28 cellular contexts compared by ENCODE assay signal in the genomic region with DNA sequence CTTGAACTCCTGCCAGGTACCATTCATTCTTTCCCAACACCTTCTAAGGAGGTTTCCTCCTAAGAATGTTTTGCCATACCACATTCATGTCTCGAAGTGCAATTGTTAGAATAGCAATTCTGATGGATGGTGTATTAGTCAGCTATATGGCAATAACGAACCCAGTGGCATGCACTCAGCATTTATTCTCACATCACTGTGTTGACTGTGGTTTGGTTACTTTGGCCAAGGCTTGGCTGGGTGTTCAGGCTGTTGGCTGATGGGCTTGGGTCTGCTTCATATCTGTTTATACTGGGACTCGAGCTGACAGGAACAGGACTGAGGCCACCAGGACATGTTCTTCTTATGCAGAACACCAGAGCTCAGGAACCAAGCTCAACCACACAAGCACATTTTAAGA. TPM values are rescaled to one million over a fixed set of nuclear protein-coding genes. Genes with fewer than 3 reads are reported as not detected.
A peak's percentile ranks its signal among the peaks of the same experiment; 100 is the strongest.
DNase-seq lines count a peak whose midpoint lies in the region; ATAC-seq, FAIRE-seq and TF ChIP-seq lines count a peak whose summit lies in the region.
"Had no signal": no experiment of that assay in that cellular context is flagged by ENCODE, and none has a peak within 500 bp of the region (broad histone marks: within the 10 kb centered on the region; RNA-seq: fewer than 3 reads in every experiment).

No MANE protein-coding gene starts in this region.

- H3K27ac Mint-ChIP-seq in naive thymus-derived CD4-positive, alpha-beta T cell = no peak overlapping the region
- H3K27ac Mint-ChIP-seq: activated CD4-positive, alpha-beta T cell treated with anti-CD3 and anti-CD28 coated beads, Interleukin-2, amount 10 ng/mL, durations not matched to agents 24 days and 14 days; activated T-helper 2 cell treated with anti-CD3 and anti-CD28 coated beads, Interferon-gamma antibody, Interleukin-2, Interleukin-4, amounts not matched to agents 10 μg/mL and 5 μg/mL and 100 μg/mL, durations not matched to agents 14 hours and 24 hours and 36 hours had no signal

- H3K9me3 ChIP-seq in A549 (0 out of 3 replicates have a peak, but pooled peaks cover 3% of the 10 kb centered on the region), PC-3 (ENCODE audit: low read length) (no peaks in the 10 kb centered on the region), esophagus muscularis mucosa (peaks cover 0 to 20% (median 13%) of the 10 kb centered on the region in 4 donors), left lung (peaks cover 0 to 8% of the 10 kb centered on the region in 2 donors)
- H3K9me3 ChIP-seq in naive thymus-derived CD4-positive, alpha-beta T cell (ENCODE audit: control insufficient read depth in 2 of 3, low read length in 3 of 3) = no peaks in the 10 kb centered on the region
- H3K9me3 ChIP-seq: gastrocnemius medialis, neutrophil had no signal

- POLR2A ChIA-PET in A549 (lab: Yijun Ruan, JAX) (no interaction called here), PC-3 (lab: Charles Lee; ENCODE audit: unreplicated experiment) (no interaction called here), HEK293T (lab: Yijun Ruan, JAX) (no interaction called here)
- POLR2A ChIA-PET in naive thymus-derived CD4-positive, alpha-beta T cell (lab: Charles Lee) = no interaction called here

- TF ChIP-seq RAD21 in A549 (conservative IDR thresholded peaks at IDR 0.05 in 1 of 2, IDR thresholded peaks at IDR 0.05 in 1 of 2) = no peak

- no peak for TF ChIP-seq POLR2A in A549 (IDR thresholded peaks at IDR 0.05; ENCODE audit: low read length)
- TF ChIP-seq POLR2A in esophagus muscularis mucosa (IDR thresholded peaks at IDR 0.05; ENCODE audit: low read depth) = no peak

- no peak for FAIRE-seq in A549 (lab: Jason Lieb, UNC)
- FAIRE-seq: endothelial cell of umbilical vein had no signal

- H3K36me3 ChIP-seq in PC-3 (ENCODE audit: low read depth, low read length) (no peaks in the 10 kb centered on the region), esophagus muscularis mucosa (no peaks in the 10 kb centered on the region), left lung (no peaks in the 10 kb centered on the region)
- no peaks in the 10 kb centered on the region for H3K36me3 ChIP-seq in naive thymus-derived CD4-positive, alpha-beta T cell (ENCODE audit: control insufficient read depth in 2 of 3, insufficient read depth in 3 of 3, low read length in 3 of 3)
- H3K36me3 ChIP-seq: gastrocnemius medialis, neutrophil, SJCRH30 had no signal

- peaks cover 7% of the 10 kb centered on the region; the same call in 2 of the 3 replicates for H3K4me1 ChIP-seq in A549
- H3K4me1 ChIP-seq in PC-3 (ENCODE audit: insufficient read depth, low read length) = peaks cover 14% of the 10 kb centered on the region
- peaks cover 12 to 47% (median 25%) of the 10 kb centered on the region in 4 donors for H3K4me1 ChIP-seq in esophagus muscularis mucosa
- H3K4me1 ChIP-seq in left lung = no peaks in the 10 kb centered on the region
- no peaks in the 10 kb centered on the region for H3K4me1 ChIP-seq in naive thymus-derived CD4-positive, alpha-beta T cell (ENCODE audit: control insufficient read depth in 2 of 2, insufficient read depth in 2 of 2, low read length in 2 of 2)

- H3K27ac ChIP-seq in A549 = no peak overlapping the region; a peak in 1 of 6 replicates
- no peak overlapping the region for H3K27ac ChIP-seq in PC-3 (ENCODE audit: low read length)
- peak overlapping the region; percentile 27 to 69 (median 64) for H3K27ac ChIP-seq in esophagus muscularis mucosa (replicated peaks in 1 of 4)
- H3K27ac ChIP-seq in left lung = no peak overlapping the region
- H3K27ac ChIP-seq in naive thymus-derived CD4-positive, alpha-beta T cell (ENCODE audit: low read depth, low read length) = no peak overlapping the region
- H3K27ac ChIP-seq: gastrocnemius medialis, neutrophil, SJCRH30 had no signal

- no peaks in the 10 kb centered on the region for H3K9me2 ChIP-seq in PC-3 (replicated peaks; ENCODE audit: low read length)

- DNase-seq in A549 (ENCODE audit: low read depth in 1 of 2, low spot score in 1 of 2) (no peak), PC-3 (peak; percentile 29), esophagus muscularis mucosa (ENCODE audit: extremely low spot score) (no peak), left lung (peak in 1 of 2 donors; percentile 27), HEK293T (ENCODE audit: extremely low spot score) (no peak), A172 (ENCODE audit: low spot score) (no peak)
- DNase-seq in naive thymus-derived CD4-positive, alpha-beta T cell = no peak
- DNase-seq: activated CD4-positive, alpha-beta T cell treated with anti-CD3 and anti-CD28 coated beads, Interleukin-2, amount 10 ng/mL, durations not matched to agents 24 days and 14 days; activated CD8-positive, alpha-beta memory T cell treated with anti-CD3 and anti-CD28 coated beads, Interleukin-2, amount 50 U/mL, for 4 hours; C1 segment of cervical spinal cord; dermis blood vessel endothelial cell; DMS153; gastrocnemius medialis; GF-D8; MM.1S; NCI-H1436; NCI-H2171 treated with DMSO at 0.1 percent for 48 hours; NCI-H748 treated with DMSO at 0.1 percent for 48 hours; SJCRH30; stimulated activated CD4-positive, alpha-beta T cell treated with anti-CD3 and anti-CD28 coated beads, Interleukin-12 subunit alpha, Interleukin-12 subunit beta, amount 100 ng/mL, for 4 hours; substantia nigra had no signal

- no peak overlapping the region for H3K4me3 ChIP-seq in A549
- no peak overlapping the region for H3K4me3 ChIP-seq in PC-3 (ENCODE audit: low read length)
- H3K4me3 ChIP-seq in esophagus muscularis mucosa = no peak overlapping the region
- H3K4me3 ChIP-seq in left lung = no peak overlapping the region
- H3K4me3 ChIP-seq in naive thymus-derived CD4-positive, alpha-beta T cell (ENCODE audit: low read length) = no peak overlapping the region
- H3K4me3 ChIP-seq: gastrocnemius medialis, SJCRH30 had no signal

- H3K9ac ChIP-seq in PC-3 (ENCODE audit: low read length) = no peak overlapping the region

- ATAC-seq in A549 (no peak), PC-3 (no peak; the same call in 1 of the 2 replicates), left lung (peak; percentile 43), HG03196 (IDR thresholded peaks at IDR 0.05; ENCODE audit: unreplicated experiment) (no peak)
- no peak for ATAC-seq in naive thymus-derived CD4-positive, alpha-beta T cell
- ATAC-seq: gastrocnemius medialis had no signal

- H3K27me3 ChIP-seq in PC-3 (ENCODE audit: low read length) (no peaks in the 10 kb centered on the region), esophagus muscularis mucosa (no peaks in the 10 kb centered on the region), left lung (peaks cover 0 to 12% of the 10 kb centered on the region in 2 donors)
- no peaks in the 10 kb centered on the region for H3K27me3 ChIP-seq in naive thymus-derived CD4-positive, alpha-beta T cell (ENCODE audit: control insufficient read depth in 2 of 2, insufficient read depth in 2 of 2, low read length in 2 of 2)
- H3K27me3 ChIP-seq: SJCRH30 had no signal

- no peaks in the 10 kb centered on the region for H4K20me1 ChIP-seq in PC-3 (ENCODE audit: low read length)

- H3K9me3 Mint-ChIP-seq in naive thymus-derived CD4-positive, alpha-beta T cell = peaks cover 6 to 35% (median 14%) of the 10 kb centered on the region in 11 donors

- no peaks in the 10 kb centered on the region for H3K79me2 ChIP-seq in PC-3 (ENCODE audit: low read length)

- CTCF ChIA-PET in A549 (lab: Yijun Ruan, JAX) = interaction anchor here (0.5 kb wide), 1 partner anchor 286 kb away, joined by 3 read pairs; no protein-coding TSS in a partner anchor
- CTCF ChIA-PET in PC-3 (lab: Charles Lee) = no interaction called here
- CTCF ChIA-PET in naive thymus-derived CD4-positive, alpha-beta T cell (lab: Charles Lee) = no interaction called here
- CTCF ChIA-PET in HEK293T (lab: Yijun Ruan, JAX) = interaction anchor here (0.7 kb wide), 1 partner anchor 9 kb away, joined by 3 read pairs; no protein-coding TSS in a partner anchor

- intact Hi-C loops in PC-3 (cut with micrococcal nuclease) (no loop called here), esophagus muscularis mucosa (cut with DNase I) (no loop called here), left lung (cut with DNase I) (no loop called here)
- intact Hi-C loops in naive thymus-derived CD4-positive, alpha-beta T cell (cut with micrococcal nuclease) = no loop called here

- H2AFZ ChIP-seq in PC-3 (ENCODE audit: low read length) = no peak overlapping the region

- H3K36me3 Mint-ChIP-seq in naive thymus-derived CD4-positive, alpha-beta T cell = peaks cover 0 to 6% (median 0%) of the 10 kb centered on the region in 5 donors

- TF ChIP-seq EP300 in A549 (IDR thresholded peaks at IDR 0.05) (no peak), esophagus muscularis mucosa (IDR thresholded peaks at IDR 0.05) (no peak)

- H3K4me1 Mint-ChIP-seq in naive thymus-derived CD4-positive, alpha-beta T cell = peaks cover 0 to 2% (median 0%) of the 10 kb centered on the region in 7 donors
- H3K4me1 Mint-ChIP-seq: activated CD4-positive, alpha-beta T cell treated with anti-CD3 and anti-CD28 coated beads, Interleukin-2, amount 10 ng/mL, durations not matched to agents 24 days and 14 days had no signal

- H3K4me2 ChIP-seq in A549 (peak overlapping the region; percentile 29; the same call in 2 of the 3 replicates), PC-3 (ENCODE audit: low read length) (0 out of 2 replicates have a peak overlapping the region, but pooled peaks have one; percentile 3)

- H3K4me3 Mint-ChIP-seq in naive thymus-derived CD4-positive, alpha-beta T cell = no peak overlapping the region
- H3K4me3 Mint-ChIP-seq: activated CD4-positive, alpha-beta T cell treated with anti-CD3 and anti-CD28 coated beads, Interleukin-2, amount 10 ng/mL, durations not matched to agents 24 days and 14 days had no signal

- 7% methylated on average over 3 of the region's 3 CpGs for WGBS in A549 (ENCODE audit: missing lambda C conversion rate)
- WGBS in esophagus muscularis mucosa = 24% methylated on average over 3 of the region's 3 CpGs

- no TSS peak for BruUV-seq in PC-3 (replicated peaks; lab: Mats Ljungman, UMichigan)

- TF ChIP-seq CTCF in A549 (IDR thresholded peaks at IDR 0.05) (no peak), PC-3 (conservative IDR thresholded peaks at IDR 0.05; ENCODE audit: low read depth, low read length) (no peak), esophagus muscularis mucosa (IDR thresholded peaks at IDR 0.05) (no peak), left lung (IDR thresholded peaks at IDR 0.05) (no peak)

- H3F3A ChIP-seq in PC-3 (ENCODE audit: low read length, unreplicated experiment) = no peaks in the 10 kb centered on the region

- peaks cover 8 to 34% (median 32%) of the 10 kb centered on the region in 5 donors for H3K27me3 Mint-ChIP-seq in naive thymus-derived CD4-positive, alpha-beta T cell

TF ChIP-seq in HEK293T, 16 proteins besides CTCF, POLR2A, EP300 and RAD21 (continues in another document):
- no peak for TF ChIP-seq FOXA1 (IDR thresholded peaks at IDR 0.05)

RNA-seq across cellular contexts. Expression of a gene that starts 31.7 kb away (rescaled TPM):
- polyA plus RNA-seq in A549 (2011; rRNA removed) = 0.05 and 0.07 TPM in 2 replicates
- polyA plus RNA-seq in A549 (2012; cell fraction: cytosol; rRNA removed) = 0.05 and 0.07 TPM in 2 replicates
- 0.11 and 0.12 TPM in 2 replicates for polyA plus RNA-seq in A549 (2012; cell fraction: nucleus; rRNA removed)
- 0.04 to 0.08 TPM (median 0.05 TPM) in 3 replicates for polyA plus RNA-seq in A549 (2017; fragmentation: RNase III; extraction: RNeasy Plus Mini Kit Qiagen cat#74134 plus additional on column Dnase treatment)
- polyA minus RNA-seq in A549 (2011; rRNA and poly(A)+ RNA removed) = not detected in 2 replicates
- total RNA-seq in PC-3 (2014; rRNA removed) = 0.15 TPM in 1 of 2 replicates, not detected in the other
- total RNA-seq in esophagus muscularis mucosa = not detected
- under 1 TPM; 0.06 to 0.08 TPM for total RNA-seq in left lung
- not detected for total RNA-seq in naive thymus-derived CD4-positive, alpha-beta T cell
- not detected for polyA plus RNA-seq in naive thymus-derived CD4-positive, alpha-beta T cell
- 0.02 TPM in 1 of 2 replicates, not detected in the other for total RNA-seq in A172 (2014; rRNA removed; shearing (Covaris generic))
- total RNA-seq: A673; activated CD4-positive, alpha-beta T cell treated with anti-CD3 and anti-CD28 coated beads, Interleukin-2, amount 10 ng/mL, durations not matched to agents 24 days and 14 days; activated T-helper 2 cell treated with anti-CD3 and anti-CD28 coated beads, Interferon-gamma antibody, Interleukin-2, Interleukin-4, amounts not matched to agents 10 μg/mL and 5 μg/mL and 100 μg/mL, durations not matched to agents 14 hours and 24 hours and 36 hours; dermis blood vessel endothelial cell; endothelial cell of umbilical vein; gastrocnemius medialis; mononuclear cell; SJCRH30; T-helper 1 cell treated with Interleukin-12 subunit alpha and Interleukin-12 subunit beta and Interleukin-4 antibody, amounts not matched to agents 30 ng/mL and 1 ng/mL, for 36 hours had no signal
- polyA plus RNA-seq: endothelial cell of umbilical vein had no signal

Comparison
In these comparisons a context has a peak if more than half of its experiments do, and no peak if none do; other contexts are left out.
1. H3K27ac ChIP-seq: peak in esophagus muscularis mucosa (4 of 4); none in A549 (0 of 2), PC-3 (single experiment), left lung (0 of 2) and naive thymus-derived CD4-positive, alpha-beta T cell (single experiment).
2. CTCF ChIA-PET loops: an anchor here in A549 (0.5 kb wide) and HEK293T (0.7 kb wide); none called in PC-3 and naive thymus-derived CD4-positive, alpha-beta T cell.